7 cellular contexts compared by ENCODE assay signal in the genomic region with DNA sequence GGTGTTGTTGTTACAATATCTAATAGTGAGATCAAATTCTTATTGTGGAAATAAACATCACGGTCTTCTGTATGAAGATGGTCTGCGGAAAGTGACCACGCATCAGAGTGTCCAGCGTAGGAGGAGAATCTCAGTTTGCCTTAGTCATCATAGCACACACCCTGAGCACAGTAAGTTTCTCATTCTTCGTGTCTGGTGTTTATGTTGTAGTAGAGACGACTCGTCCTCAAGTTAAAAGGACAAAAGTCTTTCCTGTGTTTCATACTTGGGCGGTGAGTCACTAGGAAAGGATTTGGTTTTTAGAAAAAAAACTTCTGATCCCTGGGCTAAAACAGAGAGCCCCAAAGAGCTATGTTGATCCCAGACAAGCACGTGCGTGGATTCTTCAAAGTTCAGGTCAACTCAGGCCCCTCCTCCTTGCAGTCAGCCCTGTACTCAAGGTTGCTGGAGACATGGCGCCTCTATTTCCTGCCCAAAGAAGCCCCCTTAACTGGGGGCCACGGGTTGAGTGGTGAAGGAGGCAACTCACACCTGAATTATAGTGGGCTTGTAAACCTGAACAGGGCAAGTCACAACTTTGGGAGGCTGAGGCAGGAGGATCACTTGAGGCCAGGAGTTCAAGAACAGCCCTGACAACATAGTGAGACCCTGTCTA.
A peak's percentile ranks its signal among the peaks of the same experiment; 100 is the strongest.
DNase-seq lines count a peak whose midpoint lies in the region; ATAC-seq, FAIRE-seq and TF ChIP-seq lines count a peak whose summit lies in the region.

No MANE protein-coding gene starts in this region.

- WGBS in right cardiac atrium: 63% methylated on average over 12 of the region's 12 CpGs

- H3K36me3 Mint-ChIP-seq in stimulated activated naive CD8-positive, alpha-beta T cell treated with anti-CD3 and anti-CD28 coated beads, Interleukin-15, Interleukin-2, amounts not matched to agents 100 ng/mL and 50 ng/mL, for 24 hours (ENCODE audit: low read depth): no peaks in the 10 kb centered on the region

- intact Hi-C loops in right cardiac atrium (cut with DNase I): no loop called here

- no peak for TF ChIP-seq CTCF in WI38 (IDR thresholded peaks at IDR 0.05; ENCODE audit: low read depth, low read length)

- peak; percentile 33 to 77 for ATAC-seq in right cardiac atrium
- no peak for ATAC-seq in HG03159 (IDR thresholded peaks at IDR 0.05; ENCODE audit: unreplicated experiment)

- H3K9me3 ChIP-seq in right cardiac atrium (ENCODE audit: control insufficient read depth, low read length): no peaks in the 10 kb centered on the region

- H3K27me3 Mint-ChIP-seq in stimulated activated naive CD8-positive, alpha-beta T cell treated with anti-CD3 and anti-CD28 coated beads, Interleukin-15, Interleukin-2, amounts not matched to agents 100 ng/mL and 50 ng/mL, for 24 hours: no peaks in the 10 kb centered on the region

- no peak for TF ChIP-seq POLR2A in GM12891 (IDR thresholded peaks at IDR 0.05; ENCODE audit: low read depth, low read length)

- peak overlapping the region; percentile 42 for H3K27ac ChIP-seq in right cardiac atrium (ENCODE audit: low read length)

- H3K4me3 ChIP-seq in WI38 (ENCODE audit: low read depth, low read length) (0 out of 2 replicates have a peak overlapping the region, but pooled peaks have one; percentile 0), right cardiac atrium (ENCODE audit: low read length) (no peak overlapping the region)

- FAIRE-seq in GM12891 (lab: Jason Lieb, UNC): no peak

- DNase-seq in HS-5 (ENCODE audit: low read depth) (peak; percentile 85), right cardiac atrium (no peak), GM12891 (ENCODE audit: insufficient read length, low spot score) (no peak)
- DNase-seq in central memory CD4-positive, alpha-beta T cell: no peak

- no peak overlapping the region for H3K4me3 Mint-ChIP-seq in stimulated activated naive CD8-positive, alpha-beta T cell treated with anti-CD3 and anti-CD28 coated beads, Interleukin-15, Interleukin-2, amounts not matched to agents 100 ng/mL and 50 ng/mL, for 24 hours

- peaks cover 22% of the 10 kb centered on the region for H3K4me1 Mint-ChIP-seq in stimulated activated naive CD8-positive, alpha-beta T cell treated with anti-CD3 and anti-CD28 coated beads, Interleukin-15, Interleukin-2, amounts not matched to agents 100 ng/mL and 50 ng/mL, for 24 hours (ENCODE audit: low read depth)

- H3K27ac Mint-ChIP-seq in stimulated activated naive CD8-positive, alpha-beta T cell treated with anti-CD3 and anti-CD28 coated beads, Interleukin-15, Interleukin-2, amounts not matched to agents 100 ng/mL and 50 ng/mL, for 24 hours: peak overlapping the region; percentile 45

- no peaks in the 10 kb centered on the region for H3K27me3 ChIP-seq in right cardiac atrium (ENCODE audit: control insufficient read depth, insufficient read depth)

- peaks cover 16% of the 10 kb centered on the region for H3K4me1 ChIP-seq in right cardiac atrium (ENCODE audit: control insufficient read depth, insufficient read depth, low read length)

- no peaks in the 10 kb centered on the region for H3K9me3 Mint-ChIP-seq in stimulated activated naive CD8-positive, alpha-beta T cell treated with anti-CD3 and anti-CD28 coated beads, Interleukin-15, Interleukin-2, amounts not matched to agents 100 ng/mL and 50 ng/mL, for 24 hours

TF ChIP-seq in GM12891, 5 proteins besides CTCF, POLR2A, EP300 and RAD21:
- TF ChIP-seq SPI1 (IDR thresholded peaks at IDR 0.05; ENCODE audit: low read depth, low read length): no peak
